In the genomic region with DNA sequence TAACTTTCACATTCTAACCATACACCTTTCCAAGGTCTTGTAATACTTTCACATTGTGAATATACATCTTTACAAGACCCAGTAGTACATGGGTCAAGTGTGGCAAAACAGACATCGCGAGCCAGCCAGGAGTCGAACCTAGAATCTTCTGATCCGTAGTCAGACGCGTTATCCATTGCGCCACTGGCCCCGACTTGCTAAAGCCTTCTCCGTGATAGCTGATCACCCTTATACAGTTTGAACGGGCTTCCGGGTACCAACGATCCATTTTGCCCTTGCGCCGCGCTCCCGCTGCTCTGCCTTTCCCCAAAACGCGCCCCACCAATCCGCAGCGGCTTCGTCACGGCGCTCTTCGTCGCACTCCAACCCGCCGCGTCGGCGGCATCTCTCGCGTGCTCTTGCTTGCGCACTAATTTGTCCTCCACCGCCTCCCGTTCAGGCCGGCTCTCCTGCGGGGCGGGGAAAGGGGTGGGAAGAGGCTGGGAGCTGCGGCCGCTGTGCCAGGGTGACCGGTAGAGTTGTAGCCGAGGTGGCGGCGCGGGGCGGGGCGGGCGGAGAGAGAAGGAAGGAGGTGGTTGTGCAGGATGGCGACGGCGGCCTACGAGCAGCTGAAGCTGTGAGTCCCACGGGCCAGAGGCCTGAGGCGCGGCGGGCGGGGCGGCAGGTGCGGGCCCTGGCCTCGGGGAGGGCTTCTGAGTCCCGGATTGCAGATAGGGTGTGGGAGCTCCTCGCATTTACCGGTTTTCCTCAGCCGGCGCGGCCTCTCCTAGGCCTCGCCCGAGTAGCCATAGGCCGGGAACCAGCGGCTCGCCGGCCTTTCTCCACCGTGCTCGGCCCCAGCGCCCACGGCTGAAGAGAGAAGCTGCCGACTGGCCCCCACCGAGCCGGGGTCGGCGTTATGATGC, we compare ENCODE assay signal across 8 cellular contexts. TPM values are rescaled to one million over a fixed set of nuclear protein-coding genes. Genes with fewer than 3 reads are reported as not detected.
DNase-seq lines count a peak whose midpoint lies in the region; ATAC-seq and TF ChIP-seq lines count a peak whose summit lies in the region.

A gene with protein sequence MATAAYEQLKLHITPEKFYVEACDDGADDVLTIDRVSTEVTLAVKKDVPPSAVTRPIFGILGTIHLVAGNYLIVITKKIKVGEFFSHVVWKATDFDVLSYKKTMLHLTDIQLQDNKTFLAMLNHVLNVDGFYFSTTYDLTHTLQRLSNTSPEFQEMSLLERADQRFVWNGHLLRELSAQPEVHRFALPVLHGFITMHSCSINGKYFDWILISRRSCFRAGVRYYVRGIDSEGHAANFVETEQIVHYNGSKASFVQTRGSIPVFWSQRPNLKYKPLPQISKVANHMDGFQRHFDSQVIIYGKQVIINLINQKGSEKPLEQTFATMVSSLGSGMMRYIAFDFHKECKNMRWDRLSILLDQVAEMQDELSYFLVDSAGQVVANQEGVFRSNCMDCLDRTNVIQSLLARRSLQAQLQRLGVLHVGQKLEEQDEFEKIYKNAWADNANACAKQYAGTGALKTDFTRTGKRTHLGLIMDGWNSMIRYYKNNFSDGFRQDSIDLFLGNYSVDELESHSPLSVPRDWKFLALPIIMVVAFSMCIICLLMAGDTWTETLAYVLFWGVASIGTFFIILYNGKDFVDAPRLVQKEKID (plus strand): TSS at position 515 of the 905 bp plus-strand sequence. CDS start 70 bp downstream, at position 585.

- ATAC-seq in GM19043 (IDR thresholded peaks at IDR 0.05; ENCODE audit: low read depth, unreplicated experiment): peak; percentile 79
- peak; percentile 82 for ATAC-seq in HG03378 (IDR thresholded peaks at IDR 0.05; ENCODE audit: unreplicated experiment)

- DNase-seq in AG10803 (ENCODE audit: low read depth) (peak; percentile 99), NCI-H460 (ENCODE audit: extremely low read depth, low read depth) (peak; percentile 96), cerebellar nuclear complex (lab: John Stamatoyannopoulos, UW) (peak; percentile 86 to 94), islet precursor cell (peak; percentile 100)
- DNase-seq in activated CD4-positive, CD25-positive, alpha-beta regulatory T cell treated with anti-CD3 and anti-CD28 coated beads, Interleukin-2, amount 50 U/mL, for 72 hours: peak; percentile 96
- peak; percentile 95 to 99 (median 96) for DNase-seq in stimulated activated CD4-positive, alpha-beta T cell treated with anti-CD3 and anti-CD28 coated beads, Interleukin-12 subunit alpha, Interleukin-12 subunit beta, amount 100 ng/mL, for 48 hours (ENCODE audit: low read depth in 2 of 3, low spot score in 1 of 3)

- no peak for TF ChIP-seq CTCF in AG10803 (conservative IDR thresholded peaks at IDR 0.05; ENCODE audit: low read length)

- peak within 1 kb of the TSS; percentile 76 for H3K4me3 ChIP-seq in AG10803 (ENCODE audit: low read length)

RNA-seq across cellular contexts. Expression of the gene that starts here (rescaled TPM):
- 17.8 and 24.3 TPM in 2 replicates for total RNA-seq in NCI-H460 (2014; rRNA removed; shearing (Covaris generic))
- 45.8 and 53.5 TPM in 2 replicates for polyA plus RNA-seq in NCI-H460 (2014; cell fraction: nucleus; rRNA removed)

Comparison
In these comparisons a context has a peak if more than half of its experiments do, and no peak if none do; other contexts are left out.
1. Peak in every context shown above with its lines: DNase-seq, ATAC-seq and H3K4me3 ChIP-seq.